ENCODE assay signal across 16 cellular contexts in the genomic region with DNA sequence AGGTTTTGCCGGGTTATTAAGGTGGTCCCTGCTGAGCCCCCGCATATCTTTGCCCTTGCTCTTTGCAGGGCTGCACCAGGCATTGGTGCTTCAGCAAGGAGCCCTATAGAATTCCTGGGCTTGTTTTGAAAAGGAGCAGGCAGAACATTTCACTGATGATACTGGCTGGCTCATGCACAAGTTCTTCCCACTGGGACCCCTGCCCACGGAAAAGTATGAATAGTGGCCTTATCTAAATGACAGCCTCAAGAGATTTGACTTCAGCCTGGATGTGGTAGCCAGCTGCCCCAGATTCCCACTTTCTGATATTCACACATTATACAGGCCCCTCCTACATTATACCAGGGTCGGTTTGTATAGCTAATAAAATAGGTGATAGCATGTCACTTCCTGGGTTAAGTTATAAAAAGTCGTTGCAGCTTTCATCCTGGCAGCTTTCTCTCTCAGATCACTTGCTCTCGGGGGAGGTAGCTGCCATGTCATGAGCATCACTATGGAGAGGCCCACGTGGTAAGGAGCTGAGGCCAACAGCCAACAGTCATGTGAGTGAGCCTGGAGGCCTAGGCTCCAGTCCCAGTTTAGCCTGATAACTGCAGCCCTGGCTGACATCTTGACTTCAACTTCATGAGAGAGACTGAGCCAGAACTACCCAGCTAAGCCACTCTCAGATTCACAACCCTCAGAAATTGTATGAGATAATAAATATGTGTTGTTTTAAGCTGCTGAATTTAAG. TPM values are rescaled to one million over a fixed set of nuclear protein-coding genes. Genes with fewer than 3 reads are reported as not detected.
DNase-seq lines count a peak whose midpoint lies in the region; ATAC-seq, FAIRE-seq and TF ChIP-seq lines count a peak whose summit lies in the region.
"Had no signal": no experiment of that assay in that cellular context is flagged by ENCODE, and none has a peak within 500 bp of the region (broad histone marks: within the 10 kb centered on the region; RNA-seq: fewer than 3 reads in every experiment).

No MANE protein-coding gene starts in this region.

- CTCF ChIA-PET in HEK293 (lab: Yijun Ruan, JAX) = interaction anchor here (0.5 to 4.0 kb wide), 6 partner anchors 17 to 255 kb away, joined by 4 to 29 read pairs (median 7); partner anchors contain the start of gene CRTAC1

- H3K36me3 ChIP-seq in HEK293 (ENCODE audit: control insufficient read depth in 2 of 2, insufficient read depth in 1 of 2, low read length in 2 of 2) (no peaks in the 10 kb centered on the region), heart right ventricle (no peaks in the 10 kb centered on the region)

- no peaks in the 10 kb centered on the region for H3K36me3 Mint-ChIP-seq in brain

- 25 to 30% methylated on average over 7 of the region's 7 CpGs for WGBS in heart right ventricle, 2 donors

- H3K27ac ChIP-seq in HEK293 (ENCODE audit: extremely low read depth, low read depth, low read length) (no peak overlapping the region), heart right ventricle (peak overlapping the region in 7 of 10 donors; percentile 11 to 72 (median 69))

- no peaks in the 10 kb centered on the region for H3K9me3 Mint-ChIP-seq in brain
- H3K9me3 Mint-ChIP-seq: neural crest cell had no signal

- peak; percentile 53 to 80 for DNase-seq in heart right ventricle
- peak; percentile 40 to 93 (median 61) for DNase-seq in posterior cingulate gyrus
- DNase-seq in HTR-8/SVneo (ENCODE audit: insufficient read length, low spot score) = no peak
- DNase-seq in NCI-H146 (lab: John Stamatoyannopoulos, UW) = no peak
- DNase-seq: activated CD4-positive, alpha-beta T cell treated with anti-CD3 and anti-CD28 coated beads, Interleukin-2, amount 50 U/mL, for 1 hour; NCI-H2081 treated with DMSO at 0.1 percent for 48 hours; NCI-H524 treated with DMSO at 0.1 percent for 48 hours; PC-3 had no signal

- H3K27ac Mint-ChIP-seq in brain = peak overlapping the region in 3 of 5 experiments; percentile 16 to 63 (median 55)

- intact Hi-C loops in heart right ventricle (cut with DNase I) (loop anchor here in 6 of 10 donors (2.0 to 10.0 kb wide), 5 partner anchors 132 to 292 kb away; no protein-coding TSS in a partner anchor), posterior cingulate gyrus (cut with DNase I) (no loop called here)

- POLR2A ChIA-PET in HEK293 (lab: Yijun Ruan, JAX) = no interaction called here

- H3K9me3 ChIP-seq in HEK293 (ENCODE audit: control insufficient read depth, insufficient read depth, low read depth, low read length) (no peaks in the 10 kb centered on the region), heart right ventricle (no peaks in the 10 kb centered on the region)

- H3K4me3 Mint-ChIP-seq in brain = no peak overlapping the region
- H3K4me3 Mint-ChIP-seq: neural crest cell had no signal

- no peak overlapping the region for H3K4me3 ChIP-seq in HEK293 (ENCODE audit: low read depth, low read length)
- no peak overlapping the region for H3K4me3 ChIP-seq in heart right ventricle

- TF ChIP-seq CTCF in HEK293 (tag by site-specific recombination; IDR thresholded peaks at IDR 0.05) (no peak), brain (conservative IDR thresholded peaks at IDR 0.05) (no peak), heart right ventricle (IDR thresholded peaks at IDR 0.05) (no peak)

- FAIRE-seq in HTR-8/SVneo (lab: Jason Lieb, UNC) = no peak
- FAIRE-seq: keratinocyte had no signal

- peaks cover 21% of the 10 kb centered on the region for H3K4me1 Mint-ChIP-seq in brain

- ATAC-seq in heart right ventricle (peak; percentile 92 to 99 (median 97)), HG03045 (IDR thresholded peaks at IDR 0.05; ENCODE audit: unreplicated experiment) (no peak), GM19328 (IDR thresholded peaks at IDR 0.05; ENCODE audit: unreplicated experiment) (no peak)
- ATAC-seq: PC-3, SK-N-SH treated with all-trans-retinoic acid at 6 μM for 48 hours had no signal

- H3K4me1 ChIP-seq in HEK293 (ENCODE audit: control insufficient read depth, insufficient read depth, low read length) (no peaks in the 10 kb centered on the region), heart right ventricle (peaks cover 0 to 21% (median 10%) of the 10 kb centered on the region in 9 donors)

- peaks cover 39% of the 10 kb centered on the region for H3K27me3 Mint-ChIP-seq in brain

- peaks cover 0 to 21% (median 14%) of the 10 kb centered on the region in 7 donors for H3K27me3 ChIP-seq in heart right ventricle

TF ChIP-seq in HEK293, 187 proteins besides CTCF, POLR2A, EP300 and RAD21:
- TF ChIP-seq ZFP41 (tag by site-specific recombination; IDR thresholded peaks at IDR 0.05; ENCODE audit: borderline replicate concordance) (no peak), ZFHX2 (tag by site-specific recombination; conservative IDR thresholded peaks at IDR 0.05) (peak; percentile 32)

RNA-seq across cellular contexts. Expression of gene CRTAC1, which starts 16.8 kb away (rescaled TPM):
- 18.8 TPM for polyA plus RNA-seq in brain (ENCODE audit: insufficient read depth, low read depth, low replicate concordance)
- 10 to 100 TPM in 1 of 10 donors, 1 to 10 TPM in 6, under 1 TPM in 3; 0.61 to 12.4 (median 1.4) TPM for total RNA-seq in heart right ventricle
- 1 to 10 TPM in 1 of 2 donors, under 1 TPM in 1; 0.22 to 2.1 TPM for polyA plus RNA-seq in heart right ventricle
- total RNA-seq: PC-3 had no signal
- polyA plus RNA-seq: AG04450, keratinocyte had no signal

Comparison
In these comparisons a context has a peak if more than half of its experiments do, and no peak if none do; other contexts are left out.
1. ATAC-seq: peak in heart right ventricle (8 of 8); none in HG03045 (single experiment) and GM19328 (single experiment).
2. DNase-seq: peak in heart right ventricle (2 of 2) and posterior cingulate gyrus (10 of 10); none in HTR-8/SVneo (single experiment) and NCI-H146 (single experiment).